ENCODE assay signal across 1 cellular context in genomic region chr13:36297259-36297599, GRCh38.
TF ChIP-seq lines count a peak whose summit lies in the region.

No MANE protein-coding gene starts in this region.

TF ChIP-seq in GM12878, 131 proteins besides CTCF, POLR2A, EP300 and RAD21:
- TF ChIP-seq PKNOX1 (IDR thresholded peaks at IDR 0.05) (no peak), PML (IDR thresholded peaks at IDR 0.05; ENCODE audit: low read length) (no peak), MLLT1 (IDR thresholded peaks at IDR 0.05) (no peak), ATF7 (IDR thresholded peaks at IDR 0.05; ENCODE audit: low read depth) (no peak), YY1 (IDR thresholded peaks at IDR 0.05; ENCODE audit: low read depth, low read length) (no peak), IRF3 (IDR thresholded peaks at IDR 0.05) (no peak), MTA3 (IDR thresholded peaks at IDR 0.05; ENCODE audit: borderline replicate concordance, low read length) (no peak), USF2 (IDR thresholded peaks at IDR 0.05; ENCODE audit: borderline replicate concordance, low read depth, low read length) (no peak), IRF5 (IDR thresholded peaks at IDR 0.05; ENCODE audit: borderline replicate concordance) (no peak), CHD1 (IDR thresholded peaks at IDR 0.05; ENCODE audit: low read depth, low read length) (no peak), SIN3A (IDR thresholded peaks at IDR 0.05; ENCODE audit: low read depth, low read length) (no peak), ZNF207 (IDR thresholded peaks at IDR 0.05; ENCODE audit: borderline replicate concordance) (no peak), GATAD2B (conservative IDR thresholded peaks at IDR 0.05; ENCODE audit: low read depth) (no peak), TCF3 (IDR thresholded peaks at IDR 0.05; ENCODE audit: borderline replicate concordance, insufficient read depth, low read depth, low read length) (no peak)
